ENCODE assay signal across 2 cellular contexts in the genomic region with DNA sequence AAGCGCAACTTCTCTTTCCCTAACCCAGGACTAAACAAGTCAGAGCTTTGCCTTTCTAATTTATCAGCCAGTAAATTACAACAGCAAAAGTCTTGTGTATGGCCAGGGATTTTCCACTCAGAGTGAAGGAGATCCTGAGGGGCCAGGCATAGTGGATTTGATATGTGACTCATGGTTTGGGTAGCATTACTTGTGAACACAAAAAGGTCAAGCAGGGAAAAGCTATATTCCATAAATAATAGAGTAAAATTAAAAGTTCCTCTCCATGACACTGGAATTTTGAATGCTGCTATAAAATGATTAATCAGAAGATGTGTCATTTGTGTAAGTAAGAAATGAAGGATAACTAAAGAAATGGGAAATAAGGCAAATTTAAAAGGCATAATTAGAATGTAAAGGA.
TF ChIP-seq lines count a peak whose summit lies in the region.

No MANE protein-coding gene starts in this region.

TF ChIP-seq in A549, 52 proteins besides CTCF, POLR2A, EP300 and RAD21 (continued from another document):
- no peak for TF ChIP-seq ELK1 (IDR thresholded peaks at IDR 0.05; ENCODE audit: low read depth, low read length)

TF ChIP-seq in IMR-90, 13 proteins besides CTCF, POLR2A, EP300 and RAD21 (continued from another document):
- TF ChIP-seq CEBPB (IDR thresholded peaks at IDR 0.05; ENCODE audit: low read depth, low read length) = no peak
- TF ChIP-seq MXI1 (IDR thresholded peaks at IDR 0.05; ENCODE audit: borderline replicate concordance, low read depth, low read length) = no peak
- no peak for TF ChIP-seq RCOR1 (IDR thresholded peaks at IDR 0.05; ENCODE audit: insufficient replicate concordance, low read length)
- TF ChIP-seq FOS (IDR thresholded peaks at IDR 0.05; ENCODE audit: low read depth, low read length) = no peak
- TF ChIP-seq, protein P1, sequence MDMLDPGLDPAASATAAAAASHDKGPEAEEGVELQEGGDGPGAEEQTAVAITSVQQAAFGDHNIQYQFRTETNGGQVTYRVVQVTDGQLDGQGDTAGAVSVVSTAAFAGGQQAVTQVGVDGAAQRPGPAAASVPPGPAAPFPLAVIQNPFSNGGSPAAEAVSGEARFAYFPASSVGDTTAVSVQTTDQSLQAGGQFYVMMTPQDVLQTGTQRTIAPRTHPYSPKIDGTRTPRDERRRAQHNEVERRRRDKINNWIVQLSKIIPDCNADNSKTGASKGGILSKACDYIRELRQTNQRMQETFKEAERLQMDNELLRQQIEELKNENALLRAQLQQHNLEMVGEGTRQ (IDR thresholded peaks at IDR 0.05; ENCODE audit: low read depth, low read length) = no peak
- no peak for TF ChIP-seq ELK1 (IDR thresholded peaks at IDR 0.05; ENCODE audit: borderline replicate concordance, low read depth, low read length)
